In the genomic region with DNA sequence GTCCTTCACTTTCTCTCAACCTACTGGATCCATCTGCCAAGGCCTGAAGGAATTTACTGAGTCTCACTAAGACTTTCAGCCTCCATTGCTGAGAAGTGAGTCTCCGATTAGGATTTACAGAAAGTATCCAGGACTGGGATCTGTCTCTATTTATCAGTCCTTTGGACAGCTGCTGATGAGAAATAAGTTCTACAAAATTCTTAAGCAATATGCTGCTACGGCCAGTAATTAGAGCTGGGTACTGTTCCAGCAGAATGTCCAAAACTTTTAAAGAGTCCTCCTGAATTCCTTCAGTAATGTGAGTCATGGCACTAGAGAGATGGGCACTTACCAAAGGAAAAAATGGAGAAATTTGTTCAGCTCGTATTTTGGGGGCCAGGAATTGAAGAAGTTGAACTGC, we compare ENCODE assay signal across 1 cellular context.
TF ChIP-seq lines count a peak whose summit lies in the region.

No MANE protein-coding gene starts in this region.

TF ChIP-seq in IMR-90, 13 proteins besides CTCF, POLR2A, EP300 and RAD21:
- TF ChIP-seq SMC3 (IDR thresholded peaks at IDR 0.05; ENCODE audit: low read depth, low read length) (no peak), CEBPB (IDR thresholded peaks at IDR 0.05; ENCODE audit: low read depth, low read length) (peak; percentile 66; the same call in 1 of the 2 replicates)
